Comparison of ENCODE assay signal across 11 cellular contexts in genomic region chr10:15348579-15348978, GRCh38. TPM values are rescaled to one million over a fixed set of nuclear protein-coding genes. Genes with fewer than 3 reads are reported as not detected.
A peak's percentile ranks its signal among the peaks of the same experiment; 100 is the strongest.
DNase-seq lines count a peak whose midpoint lies in the region; ATAC-seq and TF ChIP-seq lines count a peak whose summit lies in the region.
"Had no signal": no experiment of that assay in that cellular context is flagged by ENCODE, and none has a peak within 500 bp of the region (broad histone marks: within the 10 kb centered on the region; RNA-seq: fewer than 3 reads in every experiment).

No MANE protein-coding gene starts in this region.

- H3K4ac ChIP-seq in neuronal stem cell (ENCODE audit: low read length) = no peak overlapping the region

- no peak for TF ChIP-seq POLR2A in gastrocnemius medialis (IDR thresholded peaks at IDR 0.05)

- intact Hi-C loops in Right ventricle myocardium inferior (cut with DNase I) = no loop called here
- intact Hi-C loops in cardiac septum (cut with DNase I) = no loop called here
- intact Hi-C loops in gastrocnemius medialis (cut with DNase I; ENCODE audit: low total_unique reads) = no loop called here

- H3K9me3 ChIP-seq in neuronal stem cell (replicated peaks in 1 of 2; ENCODE audit: control insufficient read depth in 2 of 2, insufficient read depth in 1 of 2, low read depth in 1 of 2, low read length in 2 of 2) (no peaks in the 10 kb centered on the region), gastrocnemius medialis (no peaks in the 10 kb centered on the region)
- H3K9me3 ChIP-seq: SK-N-SH had no signal

- H3K4me1 ChIP-seq in neuronal stem cell (ENCODE audit: control insufficient read depth in 2 of 2, insufficient read depth in 1 of 2, low read depth in 1 of 2, low read length in 2 of 2) (peaks cover 14% of the 10 kb centered on the region in 2 donors), gastrocnemius medialis (peaks cover 0 to 6% of the 10 kb centered on the region in 2 donors)

- no peak overlapping the region for H2BK12ac ChIP-seq in neuronal stem cell (ENCODE audit: low read length)

- H3K4me3 ChIP-seq in fibroblast of villous mesenchyme (ENCODE audit: low read depth, low read length) (peak overlapping the region; percentile 44), neuronal stem cell (ENCODE audit: low read length in 2 of 2) (no peak overlapping the region), gastrocnemius medialis (peak overlapping the region in 2 of 4 donors; percentile 9 to 18)

- H4K8ac ChIP-seq in neuronal stem cell (ENCODE audit: low read depth, low read length) = no peak overlapping the region

- no peak overlapping the region for H3K23ac ChIP-seq in neuronal stem cell (ENCODE audit: low read depth, low read length, poor library complexity)

- H2BK15ac ChIP-seq in neuronal stem cell (ENCODE audit: low read length) = no peak overlapping the region

- peak overlapping the region; percentile 29 for H2BK5ac ChIP-seq in neuronal stem cell (ENCODE audit: low read length)

- no peak overlapping the region for H2AFZ ChIP-seq in neuronal stem cell (ENCODE audit: low read length)

- H3K27me3 ChIP-seq in neuronal stem cell (ENCODE audit: control insufficient read depth in 3 of 3, insufficient read depth in 3 of 3, low read depth in 1 of 3, low read length in 3 of 3) (no peaks in the 10 kb centered on the region), gastrocnemius medialis (no peaks in the 10 kb centered on the region)

- H3K14ac ChIP-seq in neuronal stem cell (ENCODE audit: low read length) = no peak overlapping the region

- TF ChIP-seq CTCF in fibroblast of villous mesenchyme (IDR thresholded peaks at IDR 0.05; ENCODE audit: insufficient read depth, low read depth, low read length) (no peak), gastrocnemius medialis (IDR thresholded peaks at IDR 0.05 in 4 of 5, conservative IDR thresholded peaks at IDR 0.05 in 1 of 5) (no peak)

- no peak overlapping the region for H3K4me2 ChIP-seq in neuronal stem cell (ENCODE audit: insufficient read depth, low read length, poor library complexity, severe bottlenecking)
- H3K4me2 ChIP-seq: SK-N-SH had no signal

- H3K36me3 ChIP-seq in neuronal stem cell (replicated peaks in 1 of 2; ENCODE audit: control insufficient read depth in 2 of 2, insufficient read depth in 2 of 2, low read length in 2 of 2) (no peaks in the 10 kb centered on the region), gastrocnemius medialis (no peaks in the 10 kb centered on the region)

- in situ Hi-C loops in gastrocnemius medialis (cut with MboI; ENCODE audit: low sequenced_read_pairs in 4 of 4) = no loop called here

- no peak overlapping the region for H4K91ac ChIP-seq in neuronal stem cell (ENCODE audit: low read depth, low read length, poor library complexity)

- no peak overlapping the region for H2BK120ac ChIP-seq in neuronal stem cell (ENCODE audit: low read depth, low read length)

- WGBS in neuronal stem cell (ENCODE audit: extremely low coverage in 2 of 2, insufficient read length in 2 of 2, insufficient replicate concordance in 1 of 2), 2 donors = no CpG with 5 or more reads among the region's 8 CpGs

- H3K9ac ChIP-seq in neuronal stem cell (ENCODE audit: low read depth, low read length, poor library complexity) = no peak overlapping the region
- H3K9ac ChIP-seq: SK-N-SH had no signal

- DNase-seq in Right ventricle myocardium inferior (ENCODE audit: missing footprints) (peak; percentile 73), cardiac septum (ENCODE audit: low spot score) (no peak), fibroblast of villous mesenchyme (ENCODE audit: low read depth) (peak; percentile 14), neuronal stem cell (ENCODE audit: low spot score) (no peak), gastrocnemius medialis (no peak), NCI-H1092 (lab: John Stamatoyannopoulos, UW) (no peak), GOT3 (lab: John Stamatoyannopoulos, UW) (no peak)
- DNase-seq in activated effector memory CD4-positive, alpha-beta T cell treated with anti-CD3 and anti-CD28 coated beads, Interleukin-2, amount 50 U/mL, for 16 hours = no peak
- DNase-seq: activated CD8-positive, alpha-beta T cell treated with anti-CD3 and anti-CD28 coated beads, Interleukin-2, amount 10 ng/mL, durations not matched to agents 7 days and 5 days; occipital lobe; SK-N-SH had no signal

- H3K27ac ChIP-seq in neuronal stem cell (replicated peaks; ENCODE audit: low read length) = no peak overlapping the region
- no peak overlapping the region for H3K27ac ChIP-seq in gastrocnemius medialis

- no peaks in the 10 kb centered on the region for H3K79me1 ChIP-seq in neuronal stem cell (ENCODE audit: low read depth, low read length)

- H3K18ac ChIP-seq in neuronal stem cell (ENCODE audit: low read length) = peak overlapping the region; percentile 62

- H2AK5ac ChIP-seq in neuronal stem cell (ENCODE audit: low read depth, low read length) = no peak overlapping the region

- ATAC-seq in Right ventricle myocardium inferior (peak; percentile 59), gastrocnemius medialis (no peak)
- ATAC-seq: activated CD8-positive, alpha-beta T cell treated with anti-CD3 and anti-CD28 coated beads, Interleukin-2, amount 10 ng/mL, durations not matched to agents 7 days and 5 days had no signal

RNA-seq across cellular contexts. Expression of gene FAM171A1, which starts 22.5 kb away (rescaled TPM):
- total RNA-seq in Right ventricle myocardium inferior (12.2 TPM), cardiac septum (8.3 TPM), fibroblast of villous mesenchyme (16.8 TPM in 2 replicates), gastrocnemius medialis (1 to 10 TPM; 2.1 to 5.6 (median 4.3) TPM)
- 43.4 TPM for polyA plus RNA-seq in neuronal stem cell (2013, experiment 1 of 2)
- 42.7 TPM for polyA plus RNA-seq in neuronal stem cell (2013, experiment 2 of 2)

Comparison
In these comparisons a context has a peak if more than half of its experiments do, and no peak if none do; other contexts are left out.
1. DNase-seq: peak in Right ventricle myocardium inferior (single experiment) and fibroblast of villous mesenchyme (single experiment); none in cardiac septum (single experiment), neuronal stem cell (single experiment), gastrocnemius medialis (0 of 2), NCI-H1092 (single experiment), GOT3 (single experiment) and activated effector memory CD4-positive, alpha-beta T cell treated with anti-CD3 and anti-CD28 coated beads, Interleukin-2, amount 50 U/mL, for 16 hours (single experiment).